8 cellular contexts compared by ENCODE assay signal in the genomic region with DNA sequence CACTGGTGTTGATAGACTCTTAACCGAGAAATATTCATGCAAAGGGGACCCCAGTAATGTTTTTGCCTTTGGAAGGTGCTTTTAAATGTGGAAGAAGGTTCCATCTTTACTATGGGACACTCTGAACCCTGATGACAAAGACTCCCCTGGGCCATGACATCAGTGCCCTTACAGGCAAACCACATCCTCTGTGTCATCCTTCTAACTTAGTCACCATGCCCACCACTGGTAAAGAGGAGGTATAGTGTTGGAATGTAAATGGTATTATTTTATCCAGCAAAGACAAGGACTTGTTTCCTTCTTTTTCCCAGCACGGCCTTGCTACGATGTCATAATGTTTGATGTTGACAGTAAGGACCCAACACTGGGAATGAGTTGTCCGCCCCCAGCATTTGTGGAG. TPM values are rescaled to one million over a fixed set of nuclear protein-coding genes. Genes with fewer than 3 reads are reported as not detected.
A peak's percentile ranks its signal among the peaks of the same experiment; 100 is the strongest.
DNase-seq lines count a peak whose midpoint lies in the region; ATAC-seq, FAIRE-seq and TF ChIP-seq lines count a peak whose summit lies in the region.

No MANE protein-coding gene starts in this region.

- TF ChIP-seq POLR2A in H54 (IDR thresholded peaks at IDR 0.05; ENCODE audit: low read depth, low read length): no peak

- H3K27ac ChIP-seq in mammary epithelial cell (ENCODE audit: insufficient read depth, low read depth, low read length): peak overlapping the region; percentile 67

- H3K4me1 ChIP-seq in mammary epithelial cell (ENCODE audit: insufficient read depth, low read length): peaks cover 24% of the 10 kb centered on the region

- H3K4me2 ChIP-seq in mammary epithelial cell (ENCODE audit: insufficient read depth, low read depth, low read length): peak overlapping the region; percentile 43

- in situ Hi-C loops in mammary epithelial cell (cut with MboI; ENCODE audit: low sequenced_read_pairs in 2 of 2): no loop called here

- peaks cover 38% of the 10 kb centered on the region for H3K79me2 ChIP-seq in mammary epithelial cell (ENCODE audit: insufficient read depth, low read length)

- no peak overlapping the region for H3K9ac ChIP-seq in mammary epithelial cell (ENCODE audit: insufficient read depth, low read length)

- peaks cover 31% of the 10 kb centered on the region for H3K36me3 ChIP-seq in mammary epithelial cell (ENCODE audit: insufficient read depth, low read length)

- CTCF ChIA-PET in mammary epithelial cell (lab: Charles Lee; ENCODE audit: low non-redundant PET): no interaction called here

- TF ChIP-seq CTCF in mammary epithelial cell (conservative IDR thresholded peaks at IDR 0.05 in 1 of 2, IDR thresholded peaks at IDR 0.05 in 1 of 2; ENCODE audit: extremely low read depth in 1 of 2, insufficient read depth in 1 of 2, low read depth in 1 of 2, low read length in 2 of 2): no peak

- peak; percentile 50 for DNase-seq in H54 (ENCODE audit: insufficient read length, low spot score)
- DNase-seq in T1000 (lab: John Stamatoyannopoulos, UW): peak; percentile 66
- peak; percentile 92 for DNase-seq in mammary epithelial cell
- DNase-seq in stimulated activated CD4-positive, alpha-beta T cell treated with anti-CD3 and anti-CD28 coated beads, TNF-alpha, amount 100 ng/mL, for 1 hour (ENCODE audit: low read depth in 3 of 3, low spot score in 1 of 3): peak in 2 of 3 donors; percentile 9 to 18
- no peak for DNase-seq in NCI-H774 (lab: John Stamatoyannopoulos, UW)

- FAIRE-seq in H54 (lab: Jason Lieb, UNC): peak; percentile 53

- no peak overlapping the region for H3K4me3 ChIP-seq in mammary epithelial cell (replicated peaks in 1 of 3; ENCODE audit: insufficient read depth in 1 of 3, low read depth in 2 of 3, low read length in 3 of 3)

- H2AFZ ChIP-seq in mammary epithelial cell (ENCODE audit: low read depth, low read length): no peak overlapping the region

- no peaks in the 10 kb centered on the region for H3K9me3 ChIP-seq in mammary epithelial cell (replicated peaks; ENCODE audit: insufficient read depth, low read length)

- ATAC-seq in GM19452 (IDR thresholded peaks at IDR 0.05; ENCODE audit: unreplicated experiment) (no peak), HG02973 (IDR thresholded peaks at IDR 0.05; ENCODE audit: unreplicated experiment) (no peak), HG02759 (IDR thresholded peaks at IDR 0.05; ENCODE audit: unreplicated experiment) (no peak)

- BruUV-seq in mammary epithelial cell (replicated peaks; lab: Mats Ljungman, UMichigan): no TSS peak

- H3K27me3 ChIP-seq in mammary epithelial cell (ENCODE audit: insufficient read depth, low read length): no peaks in the 10 kb centered on the region

- dilution Hi-C loops in mammary epithelial cell (cut with HindIII; ENCODE audit: low sequenced_read_pairs): no loop called here

- 24% methylated on average over 4 of the region's 4 CpGs for WGBS in mammary epithelial cell (ENCODE audit: low coverage, missing lambda C conversion rate)

- no peaks in the 10 kb centered on the region for H4K20me1 ChIP-seq in mammary epithelial cell (ENCODE audit: insufficient read depth, low read length)

- intact Hi-C loops in mammary epithelial cell (cut with micrococcal nuclease): no loop called here

RNA-seq across cellular contexts. Expression of gene METTL13, which starts 12.6 kb away (rescaled TPM):
- 10 to 100 TPM; 21.5 to 31.6 TPM for total RNA-seq in mammary epithelial cell
- 39.8 TPM for polyA plus RNA-seq in mammary epithelial cell
- polyA minus RNA-seq in mammary epithelial cell: 69.8 TPM

RNA-seq across cellular contexts. Expression of gene DNM3, which starts 47.2 kb away (rescaled TPM):
- total RNA-seq in mammary epithelial cell: 1 to 10 TPM; 3.0 to 6.4 TPM
- polyA plus RNA-seq in mammary epithelial cell: 3.1 TPM
- polyA minus RNA-seq in mammary epithelial cell: 8.0 TPM

RNA-seq across cellular contexts. Expression of gene VAMP4, which starts 52.2 kb away (rescaled TPM):
- 10 to 100 TPM in 1 of 2 donors, 1 to 10 TPM in 1; 6.7 to 13.8 TPM for total RNA-seq in mammary epithelial cell
- polyA plus RNA-seq in mammary epithelial cell: 2.7 TPM
- 3.4 TPM for polyA minus RNA-seq in mammary epithelial cell
